Comparison of ENCODE assay signal across 20 cellular contexts in genomic region chr5:116370149-116370548, GRCh38.
"Had no signal": no experiment of that assay in that cellular context is flagged by ENCODE, and none has a peak within 500 bp of the region (broad histone marks: within the 10 kb centered on the region; RNA-seq: fewer than 3 reads in every experiment).

No MANE protein-coding gene starts in this region.

- H3K9me3 Mint-ChIP-seq: activated CD4-positive, alpha-beta T cell treated with anti-CD3 and anti-CD28 coated beads, Interleukin-2, amount 10 ng/mL, durations not matched to agents 7 days and 5 days; activated T-cell treated with anti-CD3 and anti-CD28 coated beads, Interleukin-2, amount 50 U/mL, for 24 hours had no signal

- H3K79me2 ChIP-seq: hepatocyte, parathyroid adenoma had no signal

- DNase-seq: activated CD4-positive, alpha-beta T cell treated with anti-CD3 and anti-CD28 coated beads, Interleukin-2, amount 10 ng/mL, durations not matched to agents 7 days and 5 days; activated CD4-positive, CD25-positive, alpha-beta regulatory T cell; activated naive CD4-positive, alpha-beta T cell treated with anti-CD3 and anti-CD28 coated beads, Interleukin-2, amount 10 ng/mL, durations not matched to agents 7 days and 5 days; activated T-cell treated with anti-CD3 and anti-CD28 coated beads, Interleukin-2, amount 50 U/mL, for 24 hours; left ventricle myocardium superior; mesendoderm; natural killer cell; retina; stimulated activated CD4-positive, alpha-beta T cell treated with anti-CD3 and anti-CD28 coated beads, Interleukin-15, amount 100 ng/mL, for 24 hours; stimulated activated CD4-positive, alpha-beta T cell treated with anti-CD3 and anti-CD28 coated beads, Interleukin-4, amount 100 ng/mL, for 1 hour; stimulated activated naive CD4-positive, alpha-beta T cell; tibial artery had no signal

- H2AFZ ChIP-seq: hepatocyte had no signal

- H3K27ac Mint-ChIP-seq: activated CD4-positive, alpha-beta T cell treated with anti-CD3 and anti-CD28 coated beads, Interleukin-2, amount 10 ng/mL, durations not matched to agents 7 days and 5 days; activated naive CD4-positive, alpha-beta T cell treated with anti-CD3 and anti-CD28 coated beads, Interleukin-2, amount 10 ng/mL, durations not matched to agents 7 days and 5 days; activated T-cell treated with anti-CD3 and anti-CD28 coated beads, Interleukin-2, amount 50 U/mL, for 24 hours had no signal

- H3K4me3 ChIP-seq: ascending aorta, cardiac muscle cell, esophagus muscularis mucosa, hepatocyte, tibial artery had no signal

- H3K27me3 ChIP-seq: ascending aorta, cardiac muscle cell, esophagus muscularis mucosa, hepatocyte, neutrophil, tibial artery had no signal

- H3K27me3 Mint-ChIP-seq: activated CD4-positive, alpha-beta T cell treated with anti-CD3 and anti-CD28 coated beads, Interleukin-2, amount 10 ng/mL, durations not matched to agents 7 days and 5 days; activated naive CD4-positive, alpha-beta T cell treated with anti-CD3 and anti-CD28 coated beads, Interleukin-2, amount 10 ng/mL, durations not matched to agents 7 days and 5 days; activated T-cell treated with anti-CD3 and anti-CD28 coated beads, Interleukin-2, amount 50 U/mL, for 24 hours had no signal

- H3K9me3 ChIP-seq: ascending aorta, esophagus muscularis mucosa, neutrophil, tibial artery had no signal

- H3K9ac ChIP-seq: parathyroid adenoma had no signal

- FAIRE-seq: TTC549, urothelium cell line had no signal

- ATAC-seq: natural killer cell had no signal

- H3K4me2 ChIP-seq: hepatocyte had no signal

- H3K4me1 ChIP-seq: ascending aorta had no signal

- H3K36me3 Mint-ChIP-seq: activated naive CD4-positive, alpha-beta T cell treated with anti-CD3 and anti-CD28 coated beads, Interleukin-2, amount 10 ng/mL, durations not matched to agents 7 days and 5 days had no signal

- H3K4me1 Mint-ChIP-seq: activated CD4-positive, alpha-beta T cell treated with anti-CD3 and anti-CD28 coated beads, Interleukin-2, amount 10 ng/mL, durations not matched to agents 7 days and 5 days; activated naive CD4-positive, alpha-beta T cell treated with anti-CD3 and anti-CD28 coated beads, Interleukin-2, amount 10 ng/mL, durations not matched to agents 7 days and 5 days had no signal

- H3K4me3 Mint-ChIP-seq: activated CD4-positive, alpha-beta T cell treated with anti-CD3 and anti-CD28 coated beads, Interleukin-2, amount 10 ng/mL, durations not matched to agents 7 days and 5 days; activated naive CD4-positive, alpha-beta T cell treated with anti-CD3 and anti-CD28 coated beads, Interleukin-2, amount 10 ng/mL, durations not matched to agents 7 days and 5 days; activated T-cell treated with anti-CD3 and anti-CD28 coated beads, Interleukin-2, amount 50 U/mL, for 24 hours; natural killer cell had no signal

- H3K36me3 ChIP-seq: ascending aorta, cardiac muscle cell, esophagus muscularis mucosa, neutrophil, tibial artery had no signal

- H3K27ac ChIP-seq: ascending aorta, cardiac muscle cell, hepatocyte, neutrophil, parathyroid adenoma, tibial artery had no signal
